1 cellular context compared by ENCODE assay signal in genomic region chr3:196646736-196647216, GRCh38.
TF ChIP-seq lines count a peak whose summit lies in the region.

No MANE protein-coding gene starts in this region.

TF ChIP-seq in GM12878, 131 proteins besides CTCF, POLR2A, EP300 and RAD21:
- TF ChIP-seq HDAC6 (IDR thresholded peaks at IDR 0.05; ENCODE audit: unreplicated experiment) (no peak), IKZF1 (conservative IDR thresholded peaks at IDR 0.05) (no peak), RAD51 (IDR thresholded peaks at IDR 0.05) (no peak), BCL3 (IDR thresholded peaks at IDR 0.05; ENCODE audit: borderline replicate concordance, insufficient read depth, low read depth, low read length, poor library complexity, severe bottlenecking) (no peak), SREBF1 (IDR thresholded peaks at IDR 0.05; ENCODE audit: low read length) (no peak), NRF1 (conservative IDR thresholded peaks at IDR 0.05; ENCODE audit: low read depth, low read length) (no peak), ZNF622 (IDR thresholded peaks at IDR 0.05) (no peak), SMC3 (IDR thresholded peaks at IDR 0.05; ENCODE audit: borderline replicate concordance, low read length) (no peak), MEF2B (IDR thresholded peaks at IDR 0.05; ENCODE audit: partially characterized antibody, poor library complexity, severe bottlenecking) (no peak)
- TF ChIP-seq, protein P1, sequence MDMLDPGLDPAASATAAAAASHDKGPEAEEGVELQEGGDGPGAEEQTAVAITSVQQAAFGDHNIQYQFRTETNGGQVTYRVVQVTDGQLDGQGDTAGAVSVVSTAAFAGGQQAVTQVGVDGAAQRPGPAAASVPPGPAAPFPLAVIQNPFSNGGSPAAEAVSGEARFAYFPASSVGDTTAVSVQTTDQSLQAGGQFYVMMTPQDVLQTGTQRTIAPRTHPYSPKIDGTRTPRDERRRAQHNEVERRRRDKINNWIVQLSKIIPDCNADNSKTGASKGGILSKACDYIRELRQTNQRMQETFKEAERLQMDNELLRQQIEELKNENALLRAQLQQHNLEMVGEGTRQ (IDR thresholded peaks at IDR 0.05; ENCODE audit: borderline replicate concordance, low read depth, low read length), result no peak
- TF ChIP-seq, protein P2, sequence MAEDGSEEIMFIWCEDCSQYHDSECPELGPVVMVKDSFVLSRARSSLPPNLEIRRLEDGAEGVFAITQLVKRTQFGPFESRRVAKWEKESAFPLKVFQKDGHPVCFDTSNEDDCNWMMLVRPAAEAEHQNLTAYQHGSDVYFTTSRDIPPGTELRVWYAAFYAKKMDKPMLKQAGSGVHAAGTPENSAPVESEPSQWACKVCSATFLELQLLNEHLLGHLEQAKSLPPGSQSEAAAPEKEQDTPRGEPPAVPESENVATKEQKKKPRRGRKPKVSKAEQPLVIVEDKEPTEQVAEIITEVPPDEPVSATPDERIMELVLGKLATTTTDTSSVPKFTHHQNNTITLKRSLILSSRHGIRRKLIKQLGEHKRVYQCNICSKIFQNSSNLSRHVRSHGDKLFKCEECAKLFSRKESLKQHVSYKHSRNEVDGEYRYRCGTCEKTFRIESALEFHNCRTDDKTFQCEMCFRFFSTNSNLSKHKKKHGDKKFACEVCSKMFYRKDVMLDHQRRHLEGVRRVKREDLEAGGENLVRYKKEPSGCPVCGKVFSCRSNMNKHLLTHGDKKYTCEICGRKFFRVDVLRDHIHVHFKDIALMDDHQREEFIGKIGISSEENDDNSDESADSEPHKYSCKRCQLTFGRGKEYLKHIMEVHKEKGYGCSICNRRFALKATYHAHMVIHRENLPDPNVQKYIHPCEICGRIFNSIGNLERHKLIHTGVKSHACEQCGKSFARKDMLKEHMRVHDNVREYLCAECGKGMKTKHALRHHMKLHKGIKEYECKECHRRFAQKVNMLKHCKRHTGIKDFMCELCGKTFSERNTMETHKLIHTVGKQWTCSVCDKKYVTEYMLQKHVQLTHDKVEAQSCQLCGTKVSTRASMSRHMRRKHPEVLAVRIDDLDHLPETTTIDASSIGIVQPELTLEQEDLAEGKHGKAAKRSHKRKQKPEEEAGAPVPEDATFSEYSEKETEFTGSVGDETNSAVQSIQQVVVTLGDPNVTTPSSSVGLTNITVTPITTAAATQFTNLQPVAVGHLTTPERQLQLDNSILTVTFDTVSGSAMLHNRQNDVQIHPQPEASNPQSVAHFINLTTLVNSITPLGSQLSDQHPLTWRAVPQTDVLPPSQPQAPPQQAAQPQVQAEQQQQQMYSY (CRISPR knock-in tag; IDR thresholded peaks at IDR 0.05), result no peak
- TF ChIP-seq, protein P3, sequence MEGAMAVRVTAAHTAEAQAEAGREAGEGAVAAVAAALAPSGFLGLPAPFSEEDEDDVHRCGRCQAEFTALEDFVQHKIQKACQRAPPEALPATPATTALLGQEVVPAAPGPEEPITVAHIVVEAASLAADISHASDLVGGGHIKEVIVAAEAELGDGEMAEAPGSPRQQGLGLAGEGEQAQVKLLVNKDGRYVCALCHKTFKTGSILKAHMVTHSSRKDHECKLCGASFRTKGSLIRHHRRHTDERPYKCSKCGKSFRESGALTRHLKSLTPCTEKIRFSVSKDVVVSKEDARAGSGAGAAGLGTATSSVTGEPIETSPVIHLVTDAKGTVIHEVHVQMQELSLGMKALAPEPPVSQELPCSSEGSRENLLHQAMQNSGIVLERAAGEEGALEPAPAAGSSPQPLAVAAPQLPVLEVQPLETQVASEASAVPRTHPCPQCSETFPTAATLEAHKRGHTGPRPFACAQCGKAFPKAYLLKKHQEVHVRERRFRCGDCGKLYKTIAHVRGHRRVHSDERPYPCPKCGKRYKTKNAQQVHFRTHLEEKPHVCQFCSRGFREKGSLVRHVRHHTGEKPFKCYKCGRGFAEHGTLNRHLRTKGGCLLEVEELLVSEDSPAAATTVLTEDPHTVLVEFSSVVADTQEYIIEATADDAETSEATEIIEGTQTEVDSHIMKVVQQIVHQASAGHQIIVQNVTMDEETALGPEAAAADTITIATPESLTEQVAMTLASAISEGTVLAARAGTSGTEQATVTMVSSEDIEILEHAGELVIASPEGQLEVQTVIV (IDR thresholded peaks at IDR 0.05; ENCODE audit: borderline replicate concordance, partially characterized antibody), result no peak
